ENCODE assay signal across 6 cellular contexts in genomic region chr6:30687659-30688431, GRCh38. TPM values are rescaled to one million over a fixed set of nuclear protein-coding genes. Genes with fewer than 3 reads are reported as not detected.
A peak's percentile ranks its signal among the peaks of the same experiment; 100 is the strongest.
DNase-seq lines count a peak whose midpoint lies in the region.

No MANE protein-coding gene starts in this region.

- no peaks in the 10 kb centered on the region for H3K9me2 ChIP-seq in GM23248 (ENCODE audit: insufficient read depth)

- H3K27ac ChIP-seq in GM23248 (peak overlapping the region; percentile 100), mesodermal cell (ENCODE audit: low read depth, low read length, severe bottlenecking) (peak overlapping the region; percentile 95)

- H3K79me2 ChIP-seq in GM23248 (ENCODE audit: insufficient read depth) = peaks cover 67% of the 10 kb centered on the region

- peak overlapping the region; percentile 93 for H3K4me3 Mint-ChIP-seq in activated naive CD8-positive, alpha-beta T cell

- no peak overlapping the region for H2AFZ ChIP-seq in GM23248

- H3F3A ChIP-seq in GM23248 (ENCODE audit: insufficient read depth) = peaks cover 56% of the 10 kb centered on the region

- 2 to 4% methylated on average over 21 to 22 of the region's 22 CpGs for WGBS in GM23248 (ENCODE audit: low coverage in 1 of 2, low lambda C conversion rate in 2 of 2, missing lambda C conversion rate in 2 of 2), 2 experiments
- 25 to 41% methylated on average over 11 to 15 of the region's 22 CpGs for WGBS in mesodermal cell (ENCODE audit: insufficient coverage in 2 of 2), 2 experiments

- in situ Hi-C loops in GM23248 (cut with MboI) = no loop called here

- H3K9me3 ChIP-seq in GM23248 (ENCODE audit: low read depth) = no peaks in the 10 kb centered on the region
- H3K9me3 ChIP-seq in mesodermal cell (ENCODE audit: control insufficient read depth, low read length) = no peaks in the 10 kb centered on the region

- no peaks in the 10 kb centered on the region for H3K27me3 ChIP-seq in GM23248 (replicated peaks; ENCODE audit: insufficient read depth)

- peak overlapping the region; percentile 100 for H3K9ac ChIP-seq in GM23248

- no peaks in the 10 kb centered on the region for H3K9me3 Mint-ChIP-seq in activated naive CD8-positive, alpha-beta T cell (ENCODE audit: low read depth)

- peak overlapping the region; percentile 99 for H3K4me2 ChIP-seq in GM23248 (ENCODE audit: unreplicated experiment)

- no peaks in the 10 kb centered on the region for H3K27me3 Mint-ChIP-seq in activated naive CD8-positive, alpha-beta T cell

- H3K36me3 ChIP-seq in GM23248 (ENCODE audit: low read depth) = peaks cover 10% of the 10 kb centered on the region; the same call in 1 of the 2 replicates
- H3K36me3 ChIP-seq in mesodermal cell (ENCODE audit: control insufficient read depth, insufficient read depth, low read length) = peaks cover 32% of the 10 kb centered on the region

- peaks cover 42% of the 10 kb centered on the region for H3K4me1 Mint-ChIP-seq in activated naive CD8-positive, alpha-beta T cell (ENCODE audit: low read depth)

- H3K27ac Mint-ChIP-seq in activated naive CD8-positive, alpha-beta T cell = peak overlapping the region; percentile 89

- peaks cover 6% of the 10 kb centered on the region for H3K36me3 Mint-ChIP-seq in activated naive CD8-positive, alpha-beta T cell

- no peaks in the 10 kb centered on the region for H4K20me1 ChIP-seq in GM23248 (ENCODE audit: insufficient read depth)

- DNase-seq in GM23248 = peak; percentile 78
- DNase-seq in stimulated activated naive CD4-positive, alpha-beta T cell (lab: John Stamatoyannopoulos, UW) = no peak
- DNase-seq in stimulated activated naive CD4-positive, alpha-beta T cell treated with Interleukin-2 at 50 U/mL for 16 hours (lab: John Stamatoyannopoulos, UW) = no peak
- DNase-seq in activated CD8-positive, alpha-beta memory T cell treated with anti-CD3 and anti-CD28 coated beads, Interleukin-2, amount 50 U/mL, for 4 hours = no peak

- H3K4me1 ChIP-seq in GM23248 (ENCODE audit: insufficient read depth) (peaks cover 30% of the 10 kb centered on the region), mesodermal cell (ENCODE audit: control insufficient read depth, insufficient read depth, low read length, poor library complexity, severe bottlenecking) (peaks cover 27% of the 10 kb centered on the region)

- H3K4me3 ChIP-seq in GM23248 (peak overlapping the region; percentile 100), mesodermal cell (ENCODE audit: extremely low read depth, insufficient read depth, low read length, poor library complexity, severe bottlenecking) (peak overlapping the region; percentile 68)

RNA-seq across cellular contexts. Expression of gene PPP1R18, which starts 1.4 kb away (rescaled TPM):
- 85.5 and 108 TPM in 2 replicates for total RNA-seq in GM23248 (2014; rRNA removed; shearing (Covaris generic))
- polyA plus RNA-seq in GM23248 (2016; fragmentation: Nextera tagmentation; extraction: Ambion mirVana) = 66.6 and 67.8 TPM in 2 replicates
- polyA plus RNA-seq in mesodermal cell (2013, experiment 1 of 2) = 168 TPM
- polyA plus RNA-seq in mesodermal cell (2013, experiment 2 of 2) = 126 TPM

RNA-seq across cellular contexts. Expression of gene NRM, which starts 2.9 kb away (rescaled TPM):
- total RNA-seq in GM23248 (2014; rRNA removed; shearing (Covaris generic)) = 5.8 and 6.2 TPM in 2 replicates
- polyA plus RNA-seq in GM23248 (2016; fragmentation: Nextera tagmentation; extraction: Ambion mirVana) = 11.3 and 11.6 TPM in 2 replicates
- 37.5 TPM for polyA plus RNA-seq in mesodermal cell (2013, experiment 1 of 2)
- 38.7 TPM for polyA plus RNA-seq in mesodermal cell (2013, experiment 2 of 2)

RNA-seq across cellular contexts. Expression of gene DHX16, which starts 15.0 kb away (rescaled TPM):
- total RNA-seq in GM23248 (2014; rRNA removed; shearing (Covaris generic)) = 30.4 and 30.6 TPM in 2 replicates
- polyA plus RNA-seq in GM23248 (2016; fragmentation: Nextera tagmentation; extraction: Ambion mirVana) = 23.6 and 26.7 TPM in 2 replicates
- 29.0 TPM for polyA plus RNA-seq in mesodermal cell (2013, experiment 1 of 2)
- polyA plus RNA-seq in mesodermal cell (2013, experiment 2 of 2) = 29.7 TPM

RNA-seq across cellular contexts. Expression of gene MDC1, which starts 29.2 kb away (rescaled TPM):
- 4.9 and 6.6 TPM in 2 replicates for total RNA-seq in GM23248 (2014; rRNA removed; shearing (Covaris generic))
- 6.7 and 7.1 TPM in 2 replicates for polyA plus RNA-seq in GM23248 (2016; fragmentation: Nextera tagmentation; extraction: Ambion mirVana)
- 60.6 TPM for polyA plus RNA-seq in mesodermal cell (2013, experiment 1 of 2)
- polyA plus RNA-seq in mesodermal cell (2013, experiment 2 of 2) = 50.2 TPM

RNA-seq across cellular contexts. Expression of gene TUBB, which starts 32.3 kb away (rescaled TPM):
- total RNA-seq in GM23248 (2014; rRNA removed; shearing (Covaris generic)) = 525 and 565 TPM in 2 replicates
- 491 and 520 TPM in 2 replicates for polyA plus RNA-seq in GM23248 (2016; fragmentation: Nextera tagmentation; extraction: Ambion mirVana)
- 1,638 TPM for polyA plus RNA-seq in mesodermal cell (2013, experiment 1 of 2)
- 1,486 TPM for polyA plus RNA-seq in mesodermal cell (2013, experiment 2 of 2)
